ENCODE assay signal across 20 cellular contexts in genomic region chr17:16131593-16131992, GRCh38.
"Had no signal": no experiment of that assay in that cellular context is flagged by ENCODE, and none has a peak within 500 bp of the region (broad histone marks: within the 10 kb centered on the region; RNA-seq: fewer than 3 reads in every experiment).

No MANE protein-coding gene starts in this region.

- H3K9me3 ChIP-seq: neutrophil, pancreas, stomach, thyroid gland, vagina had no signal

- DNase-seq: cortex of kidney; effector CD4-positive, alpha-beta T cell; head of caudate nucleus; kidney; naive B cell; pancreas; stimulated activated CD4-positive, alpha-beta T cell treated with anti-CD3 and anti-CD28 coated beads, Interleukin-2, amount 100 ng/mL, for 24 hours; stimulated activated CD4-positive, alpha-beta T cell treated with anti-CD3 and anti-CD28 coated beads, Interleukin-4, amount 100 ng/mL, for 24 hours; stimulated activated naive CD4-positive, alpha-beta T cell treated with Interleukin-2 at 50 U/mL for 16 hours; stomach; thyroid gland had no signal

- H3K9me3 Mint-ChIP-seq: memory B cell; naive B cell; natural killer cell treated with Interleukin-12 subunit alpha and Interleukin-12 subunit beta and Interleukin-15 and Interleukin-18, amount 100 ng/mL, for 72 hours; neural crest cell; stimulated activated effector memory CD8-positive, alpha-beta T cell treated with anti-CD3 and anti-CD28 coated beads, Interleukin-12 subunit alpha, Interleukin-12 subunit beta, amount 100 ng/mL, for 72 hours had no signal

- H3K4me1 Mint-ChIP-seq: neural crest cell; stimulated activated effector memory CD8-positive, alpha-beta T cell treated with anti-CD3 and anti-CD28 coated beads, Interleukin-12 subunit alpha, Interleukin-12 subunit beta, amount 100 ng/mL, for 72 hours had no signal

- H3K4me3 Mint-ChIP-seq: memory B cell; naive B cell; natural killer cell treated with Interleukin-12 subunit alpha and Interleukin-12 subunit beta and Interleukin-15 and Interleukin-18, amount 100 ng/mL, for 72 hours; neural crest cell; stimulated activated effector memory CD8-positive, alpha-beta T cell treated with anti-CD3 and anti-CD28 coated beads, Interleukin-12 subunit alpha, Interleukin-12 subunit beta, amount 100 ng/mL, for 72 hours had no signal

- ATAC-seq: left lobe of liver; natural killer cell treated with Interleukin-12 subunit alpha and Interleukin-12 subunit beta and Interleukin-15 and Interleukin-18, amount 100 ng/mL, for 72 hours; sciatic nerve; stimulated activated effector memory CD8-positive, alpha-beta T cell treated with anti-CD3 and anti-CD28 coated beads, Interleukin-12 subunit alpha, Interleukin-12 subunit beta, amount 100 ng/mL, for 72 hours had no signal

- H3K4me3 ChIP-seq: lung, pancreas, stomach, thyroid gland, vagina had no signal

- H3K27ac Mint-ChIP-seq: memory B cell; natural killer cell treated with Interleukin-12 subunit alpha and Interleukin-12 subunit beta and Interleukin-15 and Interleukin-18, amount 100 ng/mL, for 72 hours; stimulated activated effector memory CD8-positive, alpha-beta T cell treated with anti-CD3 and anti-CD28 coated beads, Interleukin-12 subunit alpha, Interleukin-12 subunit beta, amount 100 ng/mL, for 72 hours had no signal

- H3K4me1 ChIP-seq: thyroid gland, vagina had no signal

- H3K27ac ChIP-seq: neutrophil, pancreas, thyroid gland, vagina had no signal

- H3K27me3 Mint-ChIP-seq: memory B cell; naive B cell; natural killer cell treated with Interleukin-12 subunit alpha and Interleukin-12 subunit beta and Interleukin-15 and Interleukin-18, amount 100 ng/mL, for 72 hours had no signal

- H3K27me3 ChIP-seq: neutrophil, pancreas, stomach, thyroid gland, vagina had no signal
